ENCODE assay signal across 8 cellular contexts in the genomic region with DNA sequence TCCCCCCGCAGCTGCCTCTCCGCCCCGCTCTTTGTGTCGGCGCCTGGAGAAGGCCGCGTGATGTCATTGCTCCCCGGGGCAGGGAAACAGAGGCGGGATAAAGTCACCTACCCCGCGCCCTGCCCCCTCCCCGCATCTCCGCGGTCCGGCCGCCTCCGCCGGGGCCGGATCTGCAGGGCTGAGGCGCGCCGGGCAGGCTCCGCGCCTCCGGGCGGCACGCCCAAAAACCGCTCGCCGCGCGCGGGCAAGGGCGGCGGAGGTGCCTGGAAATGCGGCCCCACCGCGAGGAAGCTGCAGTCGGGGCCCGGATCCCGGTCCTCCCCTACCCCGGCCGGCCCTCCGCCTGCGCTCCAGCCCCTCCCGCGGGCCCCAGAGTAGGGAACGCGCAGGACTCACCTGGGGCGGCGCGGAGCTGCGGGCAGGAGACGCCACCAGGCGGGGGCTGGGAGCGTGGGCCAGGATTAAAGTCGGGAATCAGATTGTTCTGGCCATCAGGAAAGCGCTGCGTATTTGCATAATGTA. TPM values are rescaled to one million over a fixed set of nuclear protein-coding genes. Genes with fewer than 3 reads are reported as not detected.
DNase-seq lines count a peak whose midpoint lies in the region; ATAC-seq and TF ChIP-seq lines count a peak whose summit lies in the region.

TSS of gene FAXC (minus strand) at position 55 of the 522 bp plus-strand sequence. CDS start 302 bp downstream, outside the sequence.

- no peaks in the 10 kb centered on the region for H3K4me1 Mint-ChIP-seq in activated CD4-positive, alpha-beta T cell treated with anti-CD3 and anti-CD28 coated beads, Interleukin-2, amount 10 ng/mL, durations not matched to agents 24 days and 14 days

- no peak within 1 kb of the TSS for H3K27ac Mint-ChIP-seq in activated CD4-positive, alpha-beta T cell treated with anti-CD3 and anti-CD28 coated beads, Interleukin-2, amount 10 ng/mL, durations not matched to agents 24 days and 14 days

- intact Hi-C loops in activated CD4-positive, alpha-beta T cell treated with anti-CD3 and anti-CD28 coated beads, Interleukin-2, amount 10 ng/mL, durations not matched to agents 24 days and 14 days (cut with micrococcal nuclease), result loop anchor here (10.0 kb wide), 1 partner anchor 515 kb away; the partner anchor contains the start of gene POU3F2
- intact Hi-C loops in psoas muscle (cut with DNase I), result no loop called here

- H3K9me3 ChIP-seq in psoas muscle, result no peaks in the 10 kb centered on the region

- ATAC-seq in HG02642 (IDR thresholded peaks at IDR 0.05; ENCODE audit: poor library complexity, unreplicated experiment) (peak; percentile 64), psoas muscle (peak; percentile 47 to 68 (median 56))

- peaks cover 2 to 68% (median 8%) of the 10 kb centered on the region in 3 donors for H3K27me3 ChIP-seq in psoas muscle (ENCODE audit: insufficient read depth in 3 of 3, low read length in 2 of 3)

- H3K4me1 ChIP-seq in psoas muscle, result peaks cover 5% of the 10 kb centered on the region

- peak; percentile 69 for DNase-seq in activated CD4-positive, alpha-beta T cell treated with anti-CD3 and anti-CD28 coated beads, Interleukin-2, amount 10 ng/mL, durations not matched to agents 24 days and 14 days
- no peak for DNase-seq in activated CD4-positive, alpha-beta T cell treated with anti-CD3 and anti-CD28 coated beads, Interleukin-2, amount 50 U/mL, for 4 hours
- DNase-seq in NCI-H2196 treated with DMSO at 0.1 percent for 48 hours (lab: John Stamatoyannopoulos, UW; ENCODE audit: unreplicated experiment) (peak; percentile 32), amniotic stem cell (lab: John Stamatoyannopoulos, UW) (peak; percentile 8), hepatic stellate cell (ENCODE audit: low spot score) (peak; percentile 16), psoas muscle (peak in 1 of 2 donors; percentile 47)
- DNase-seq in activated effector memory CD4-positive, alpha-beta T cell treated with Interleukin-2 at 50 U/mL for 16 hours, result no peak

- H3K9me3 Mint-ChIP-seq in activated CD4-positive, alpha-beta T cell treated with anti-CD3 and anti-CD28 coated beads, Interleukin-2, amount 10 ng/mL, durations not matched to agents 24 days and 14 days, result no peaks in the 10 kb centered on the region

- no peak within 1 kb of the TSS for H3K27ac ChIP-seq in psoas muscle

- 1% methylated on average over 46 to 59 of the region's 59 CpGs for WGBS in psoas muscle, 3 donors

- peak within 1 kb of the TSS; percentile 77 for H3K4me3 ChIP-seq in psoas muscle

- peaks cover 57% of the 10 kb centered on the region for H3K27me3 Mint-ChIP-seq in activated CD4-positive, alpha-beta T cell treated with anti-CD3 and anti-CD28 coated beads, Interleukin-2, amount 10 ng/mL, durations not matched to agents 24 days and 14 days

- TF ChIP-seq CTCF in psoas muscle (IDR thresholded peaks at IDR 0.05), result peak; percentile 6

- peak within 1 kb of the TSS; percentile 54 for H3K4me3 Mint-ChIP-seq in activated CD4-positive, alpha-beta T cell treated with anti-CD3 and anti-CD28 coated beads, Interleukin-2, amount 10 ng/mL, durations not matched to agents 24 days and 14 days

- no peaks in the 10 kb centered on the region for H3K36me3 ChIP-seq in psoas muscle (ENCODE audit: insufficient read depth in 1 of 2, low read depth in 1 of 2)

- no peaks in the 10 kb centered on the region for H3K36me3 Mint-ChIP-seq in activated CD4-positive, alpha-beta T cell treated with anti-CD3 and anti-CD28 coated beads, Interleukin-2, amount 10 ng/mL, durations not matched to agents 24 days and 14 days (ENCODE audit: low read depth)

RNA-seq across cellular contexts. Expression of gene FAXC, which starts in this region (rescaled TPM):
- total RNA-seq in activated CD4-positive, alpha-beta T cell treated with anti-CD3 and anti-CD28 coated beads, Interleukin-2, amount 10 ng/mL, durations not matched to agents 24 days and 14 days, result not detected in 2 replicates
- under 1 TPM in 2 of 4 donors, not detected in 2; 0.64 to 0.73 TPM for total RNA-seq in psoas muscle
- polyA plus RNA-seq in psoas muscle, result under 1 TPM in 1 of 3 donors, not detected in 2; 0.36 TPM

Comparison
In these comparisons a context has a peak if more than half of its experiments do, and no peak if none do; other contexts are left out.
1. Peak in DNase-seq in activated CD4-positive, alpha-beta T cell treated with anti-CD3 and anti-CD28 coated beads, Interleukin-2, amount 10 ng/mL, durations not matched to agents 24 days and 14 days; RNA of the gene not detected or under 1 TPM.
2. Peak in ATAC-seq and H3K4me3 ChIP-seq in psoas muscle; RNA of the gene not detected or under 1 TPM.
3. DNase-seq: peak in NCI-H2196 treated with DMSO at 0.1 percent for 48 hours (single experiment), amniotic stem cell (single experiment) and hepatic stellate cell (single experiment); none in activated CD4-positive, alpha-beta T cell treated with anti-CD3 and anti-CD28 coated beads, Interleukin-2, amount 50 U/mL, for 4 hours (0 of 2) and activated effector memory CD4-positive, alpha-beta T cell treated with Interleukin-2 at 50 U/mL for 16 hours (single experiment).